8 cellular contexts compared by ENCODE assay signal in genomic region chr16:52976539-52977167, GRCh38.
DNase-seq lines count a peak whose midpoint lies in the region; ATAC-seq and TF ChIP-seq lines count a peak whose summit lies in the region.

No MANE protein-coding gene starts in this region.

- DNase-seq in SIG-M5 treated with dmso at 0.1 percent for 504 hours (lab: John Stamatoyannopoulos, UW; ENCODE audit: unreplicated experiment): peak; percentile 9
- no peak for DNase-seq in SIG-M5 (lab: John Stamatoyannopoulos, UW)
- DNase-seq in adipocyte (ENCODE audit: low read depth): peak; percentile 19
- DNase-seq in NOMO-1 (lab: John Stamatoyannopoulos, UW; ENCODE audit: unreplicated experiment in 2 of 2): no peak
- DNase-seq in CD8-positive, alpha-beta memory T cell: no peak
- no peak for DNase-seq in GDM1 (lab: John Stamatoyannopoulos, UW)

- peaks cover 15 to 56% of the 10 kb centered on the region in 2 donors for H3K27me3 Mint-ChIP-seq in CD8-positive, alpha-beta memory T cell

- H3K36me3 ChIP-seq in adipocyte (ENCODE audit: control insufficient read depth, insufficient read depth, low read length, severe bottlenecking) (no peaks in the 10 kb centered on the region), liver (ENCODE audit: control insufficient read depth in 4 of 4, insufficient read depth in 3 of 4, low read depth in 1 of 4, low read length in 3 of 4) (no peaks in the 10 kb centered on the region)
- no peaks in the 10 kb centered on the region for H3K36me3 ChIP-seq in CD8-positive, alpha-beta memory T cell (ENCODE audit: insufficient read depth, low read length)

- H3K9me3 ChIP-seq in adipocyte (ENCODE audit: control insufficient read depth, low read length) (no peaks in the 10 kb centered on the region), liver (ENCODE audit: control insufficient read depth in 4 of 4, low read length in 3 of 4) (no peaks in the 10 kb centered on the region)
- H3K9me3 ChIP-seq in CD8-positive, alpha-beta memory T cell (ENCODE audit: low read length): no peaks in the 10 kb centered on the region

- TF ChIP-seq RAD21 in liver (IDR thresholded peaks at IDR 0.05): peak; percentile 77 to 83

- no peak overlapping the region for H3K4me3 Mint-ChIP-seq in CD8-positive, alpha-beta memory T cell

- no peaks in the 10 kb centered on the region for H3K9me3 Mint-ChIP-seq in CD8-positive, alpha-beta memory T cell

- H3K4me3 ChIP-seq in adipocyte (ENCODE audit: low read length) (no peak overlapping the region), liver (ENCODE audit: low read depth in 1 of 3, low read length in 3 of 3) (no peak overlapping the region)
- no peak overlapping the region for H3K4me3 ChIP-seq in CD8-positive, alpha-beta memory T cell (ENCODE audit: low read length)

- no peak overlapping the region for H3K9ac ChIP-seq in adipocyte (ENCODE audit: low read length)
- no peak overlapping the region for H3K9ac ChIP-seq in liver (ENCODE audit: low read depth in 1 of 2, low read length in 2 of 2)

- POLR2A ChIA-PET in CD8-positive, alpha-beta memory T cell (lab: Charles Lee): no interaction called here

- no peak overlapping the region for H3K27ac ChIP-seq in liver (ENCODE audit: low read depth in 1 of 2, low read length in 2 of 2)
- H3K27ac ChIP-seq in CD8-positive, alpha-beta memory T cell (ENCODE audit: low read depth, low read length): no peak overlapping the region

- ATAC-seq in HG03095 (IDR thresholded peaks at IDR 0.05; ENCODE audit: unreplicated experiment): peak; percentile 60

- H3K27me3 ChIP-seq in adipocyte (replicated peaks; ENCODE audit: control insufficient read depth, insufficient read depth, low read length): no peaks in the 10 kb centered on the region
- no peaks in the 10 kb centered on the region for H3K27me3 ChIP-seq in liver (ENCODE audit: control insufficient read depth in 4 of 4, insufficient read depth in 4 of 4, low read length in 3 of 4)
- H3K27me3 ChIP-seq in CD8-positive, alpha-beta memory T cell (ENCODE audit: insufficient read depth, low read length, poor library complexity, severe bottlenecking): no peaks in the 10 kb centered on the region

- peaks cover 0 to 5% (median 0%) of the 10 kb centered on the region in 3 donors for H3K36me3 Mint-ChIP-seq in CD8-positive, alpha-beta memory T cell

- no peak overlapping the region for H3K27ac Mint-ChIP-seq in CD8-positive, alpha-beta memory T cell

- TF ChIP-seq CTCF in liver (IDR thresholded peaks at IDR 0.05; ENCODE audit: low read depth, low read length, missing input control): peak; percentile 45

- H3K4me1 ChIP-seq in adipocyte (ENCODE audit: control insufficient read depth, insufficient read depth, low read length) (no peaks in the 10 kb centered on the region), liver (ENCODE audit: control insufficient read depth in 4 of 4, insufficient read depth in 4 of 4, low read length in 3 of 4) (no peaks in the 10 kb centered on the region)
- no peaks in the 10 kb centered on the region for H3K4me1 ChIP-seq in CD8-positive, alpha-beta memory T cell (ENCODE audit: insufficient read depth, low read length)

- CTCF ChIA-PET in CD8-positive, alpha-beta memory T cell (lab: Charles Lee): interaction anchor here (1.0 kb wide), 1 partner anchor 9 kb away, joined by 3 read pairs; no protein-coding TSS in a partner anchor

- no peaks in the 10 kb centered on the region for H3K4me1 Mint-ChIP-seq in CD8-positive, alpha-beta memory T cell

TF ChIP-seq in liver, 16 proteins besides CTCF, POLR2A, EP300 and RAD21:
- no peak for TF ChIP-seq FOXA1 (IDR thresholded peaks at IDR 0.05)
- no peak for TF ChIP-seq FOXA2 (IDR thresholded peaks at IDR 0.05)
- TF ChIP-seq EGR1 (IDR thresholded peaks at IDR 0.05; ENCODE audit: low read depth in 2 of 2): no peak
- no peak for TF ChIP-seq HNF4G (IDR thresholded peaks at IDR 0.05)
- no peak for TF ChIP-seq JUND (IDR thresholded peaks at IDR 0.05)
- TF ChIP-seq, protein P1, sequence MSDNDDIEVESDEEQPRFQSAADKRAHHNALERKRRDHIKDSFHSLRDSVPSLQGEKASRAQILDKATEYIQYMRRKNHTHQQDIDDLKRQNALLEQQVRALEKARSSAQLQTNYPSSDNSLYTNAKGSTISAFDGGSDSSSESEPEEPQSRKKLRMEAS (IDR thresholded peaks at IDR 0.05): no peak
- TF ChIP-seq, protein P2, sequence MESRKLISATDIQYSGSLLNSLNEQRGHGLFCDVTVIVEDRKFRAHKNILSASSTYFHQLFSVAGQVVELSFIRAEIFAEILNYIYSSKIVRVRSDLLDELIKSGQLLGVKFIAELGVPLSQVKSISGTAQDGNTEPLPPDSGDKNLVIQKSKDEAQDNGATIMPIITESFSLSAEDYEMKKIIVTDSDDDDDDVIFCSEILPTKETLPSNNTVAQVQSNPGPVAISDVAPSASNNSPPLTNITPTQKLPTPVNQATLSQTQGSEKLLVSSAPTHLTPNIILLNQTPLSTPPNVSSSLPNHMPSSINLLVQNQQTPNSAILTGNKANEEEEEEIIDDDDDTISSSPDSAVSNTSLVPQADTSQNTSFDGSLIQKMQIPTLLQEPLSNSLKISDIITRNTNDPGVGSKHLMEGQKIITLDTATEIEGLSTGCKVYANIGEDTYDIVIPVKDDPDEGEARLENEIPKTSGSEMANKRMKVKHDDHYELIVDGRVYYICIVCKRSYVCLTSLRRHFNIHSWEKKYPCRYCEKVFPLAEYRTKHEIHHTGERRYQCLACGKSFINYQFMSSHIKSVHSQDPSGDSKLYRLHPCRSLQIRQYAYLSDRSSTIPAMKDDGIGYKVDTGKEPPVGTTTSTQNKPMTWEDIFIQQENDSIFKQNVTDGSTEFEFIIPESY (IDR thresholded peaks at IDR 0.05): no peak
- no peak for TF ChIP-seq GABPA (IDR thresholded peaks at IDR 0.05 in 1 of 2, conservative IDR thresholded peaks at IDR 0.05 in 1 of 2)
- TF ChIP-seq SP1 (IDR thresholded peaks at IDR 0.05): no peak
- TF ChIP-seq, protein P3, sequence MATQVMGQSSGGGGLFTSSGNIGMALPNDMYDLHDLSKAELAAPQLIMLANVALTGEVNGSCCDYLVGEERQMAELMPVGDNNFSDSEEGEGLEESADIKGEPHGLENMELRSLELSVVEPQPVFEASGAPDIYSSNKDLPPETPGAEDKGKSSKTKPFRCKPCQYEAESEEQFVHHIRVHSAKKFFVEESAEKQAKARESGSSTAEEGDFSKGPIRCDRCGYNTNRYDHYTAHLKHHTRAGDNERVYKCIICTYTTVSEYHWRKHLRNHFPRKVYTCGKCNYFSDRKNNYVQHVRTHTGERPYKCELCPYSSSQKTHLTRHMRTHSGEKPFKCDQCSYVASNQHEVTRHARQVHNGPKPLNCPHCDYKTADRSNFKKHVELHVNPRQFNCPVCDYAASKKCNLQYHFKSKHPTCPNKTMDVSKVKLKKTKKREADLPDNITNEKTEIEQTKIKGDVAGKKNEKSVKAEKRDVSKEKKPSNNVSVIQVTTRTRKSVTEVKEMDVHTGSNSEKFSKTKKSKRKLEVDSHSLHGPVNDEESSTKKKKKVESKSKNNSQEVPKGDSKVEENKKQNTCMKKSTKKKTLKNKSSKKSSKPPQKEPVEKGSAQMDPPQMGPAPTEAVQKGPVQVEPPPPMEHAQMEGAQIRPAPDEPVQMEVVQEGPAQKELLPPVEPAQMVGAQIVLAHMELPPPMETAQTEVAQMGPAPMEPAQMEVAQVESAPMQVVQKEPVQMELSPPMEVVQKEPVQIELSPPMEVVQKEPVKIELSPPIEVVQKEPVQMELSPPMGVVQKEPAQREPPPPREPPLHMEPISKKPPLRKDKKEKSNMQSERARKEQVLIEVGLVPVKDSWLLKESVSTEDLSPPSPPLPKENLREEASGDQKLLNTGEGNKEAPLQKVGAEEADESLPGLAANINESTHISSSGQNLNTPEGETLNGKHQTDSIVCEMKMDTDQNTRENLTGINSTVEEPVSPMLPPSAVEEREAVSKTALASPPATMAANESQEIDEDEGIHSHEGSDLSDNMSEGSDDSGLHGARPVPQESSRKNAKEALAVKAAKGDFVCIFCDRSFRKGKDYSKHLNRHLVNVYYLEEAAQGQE (IDR thresholded peaks at IDR 0.05): no peak
- TF ChIP-seq NR2F2 (IDR thresholded peaks at IDR 0.05): no peak
- TF ChIP-seq RXRA (IDR thresholded peaks at IDR 0.05): no peak
- TF ChIP-seq TAF1 (conservative IDR thresholded peaks at IDR 0.05): no peak
- TF ChIP-seq YY1 (IDR thresholded peaks at IDR 0.05): no peak
- TF ChIP-seq HNF4A (conservative IDR thresholded peaks at IDR 0.05): no peak
- no peak for TF ChIP-seq ATF3 (IDR thresholded peaks at IDR 0.05)

Comparison
In these comparisons a context has a peak if more than half of its experiments do, and no peak if none do; other contexts are left out.
1. DNase-seq: peak in SIG-M5 treated with dmso at 0.1 percent for 504 hours (single experiment) and adipocyte (single experiment); none in SIG-M5 (single experiment), NOMO-1 (0 of 2), CD8-positive, alpha-beta memory T cell (0 of 5) and GDM1 (single experiment).